Comparison of ENCODE assay signal across 10 cellular contexts in genomic region chr6:26743157-26743821, GRCh38.
DNase-seq lines count a peak whose midpoint lies in the region; ATAC-seq and TF ChIP-seq lines count a peak whose summit lies in the region.
"Had no signal": no experiment of that assay in that cellular context is flagged by ENCODE, and none has a peak within 500 bp of the region (broad histone marks: within the 10 kb centered on the region; RNA-seq: fewer than 3 reads in every experiment).

No MANE protein-coding gene starts in this region.

- no peak for ATAC-seq in HG02852 (IDR thresholded peaks at IDR 0.05; ENCODE audit: unreplicated experiment)

- peaks cover 6% of the 10 kb centered on the region for H3K36me3 Mint-ChIP-seq in nephron progenitor cell (ENCODE audit: low read depth)

- intact Hi-C loops in ascending aorta (cut with DNase I): no loop called here

- H3K4me1 ChIP-seq in ascending aorta: no peaks in the 10 kb centered on the region

- H3K4me3 Mint-ChIP-seq in nephron progenitor cell: peak overlapping the region; percentile 92

- H3K27ac Mint-ChIP-seq in nephron progenitor cell: no peak overlapping the region

- peaks cover 15% of the 10 kb centered on the region for H3K9me3 Mint-ChIP-seq in nephron progenitor cell

- H3K4me3 ChIP-seq in MG63 (peak overlapping the region; percentile 41), epithelial cell of esophagus (ENCODE audit: low read length) (peak overlapping the region; percentile 45), ascending aorta (no peak overlapping the region)

- peaks cover 8% of the 10 kb centered on the region for H3K4me1 Mint-ChIP-seq in nephron progenitor cell

- no peaks in the 10 kb centered on the region for H3K36me3 ChIP-seq in MG63
- no peaks in the 10 kb centered on the region for H3K36me3 ChIP-seq in ascending aorta

- DNase-seq in EL: peak; percentile 79
- DNase-seq in MG63: peak; percentile 82
- DNase-seq in epithelial cell of esophagus (ENCODE audit: low read depth): peak; percentile 69
- peak; percentile 55 for DNase-seq in nephron progenitor cell
- DNase-seq in Kasumi-1 (lab: John Stamatoyannopoulos, UW): no peak
- DNase-seq in ascending aorta (ENCODE audit: low spot score in 2 of 2): no peak
- no peak for DNase-seq in NCI-H69 (lab: John Stamatoyannopoulos, UW)
- DNase-seq: KG1, occipital lobe had no signal

- no peak for TF ChIP-seq CTCF in epithelial cell of esophagus (IDR thresholded peaks at IDR 0.05; ENCODE audit: insufficient read depth, low read depth, low read length, missing control alignments)
- TF ChIP-seq CTCF in nephron progenitor cell (IDR thresholded peaks at IDR 0.05): no peak
- no peak for TF ChIP-seq CTCF in ascending aorta (IDR thresholded peaks at IDR 0.05)

- no peaks in the 10 kb centered on the region for H3K27me3 ChIP-seq in MG63
- no peaks in the 10 kb centered on the region for H3K27me3 ChIP-seq in ascending aorta

- no peaks in the 10 kb centered on the region for H3K9me3 ChIP-seq in MG63
- no peaks in the 10 kb centered on the region for H3K9me3 ChIP-seq in ascending aorta

- H3K27ac ChIP-seq in ascending aorta: no peak overlapping the region

- peaks cover 64% of the 10 kb centered on the region for H3K27me3 Mint-ChIP-seq in nephron progenitor cell (ENCODE audit: low read depth, poor library complexity)

Comparison
In these comparisons a context has a peak if more than half of its experiments do, and no peak if none do; other contexts are left out.
1. DNase-seq: peak in EL (single experiment), MG63 (single experiment), epithelial cell of esophagus (single experiment) and nephron progenitor cell (single experiment); none in Kasumi-1 (0 of 2), ascending aorta (0 of 2) and NCI-H69 (single experiment).
2. H3K4me3 ChIP-seq: peak in MG63 (single experiment) and epithelial cell of esophagus (single experiment); none in ascending aorta (0 of 2).